Comparison of ENCODE assay signal across 8 cellular contexts in genomic region chr22:17083811-17084540, GRCh38. TPM values are rescaled to one million over a fixed set of nuclear protein-coding genes. Genes with fewer than 3 reads are reported as not detected.
DNase-seq lines count a peak whose midpoint lies in the region; ATAC-seq and TF ChIP-seq lines count a peak whose summit lies in the region.

No MANE protein-coding gene starts in this region.

- peak overlapping the region; percentile 86 to 92 for H3K27ac Mint-ChIP-seq in T-cell

- H3K4me3 Mint-ChIP-seq in T-cell: peak overlapping the region; percentile 93 to 96 (median 93)

- H3K9me3 ChIP-seq in sigmoid colon: no peaks in the 10 kb centered on the region

- H3K27me3 Mint-ChIP-seq in T-cell: no peaks in the 10 kb centered on the region

- CTCF ChIA-PET in T-cell (lab: Charles Lee): no interaction called here

- peaks cover 0 to 28% (median 14%) of the 10 kb centered on the region in 4 donors for H3K4me1 ChIP-seq in sigmoid colon

- no peak for TF ChIP-seq EP300 in sigmoid colon (IDR thresholded peaks at IDR 0.05)

- no peak for TF ChIP-seq CTCF in fibroblast of the aortic adventitia (IDR thresholded peaks at IDR 0.05; ENCODE audit: insufficient read depth, low read length)
- no peak for TF ChIP-seq CTCF in sigmoid colon (IDR thresholded peaks at IDR 0.05)

- ATAC-seq in T-cell (replicated peaks in 1 of 4) (no peak), HG02642 (IDR thresholded peaks at IDR 0.05; ENCODE audit: poor library complexity, unreplicated experiment) (no peak), GM21619 (IDR thresholded peaks at IDR 0.05; ENCODE audit: unreplicated experiment) (no peak), GM18870 (IDR thresholded peaks at IDR 0.05; ENCODE audit: unreplicated experiment) (no peak)

- DNase-seq in H7: no peak
- DNase-seq in T-cell: no peak
- no peak for DNase-seq in fibroblast of the aortic adventitia (ENCODE audit: low read depth)
- no peak for DNase-seq in sigmoid colon
- no peak for DNase-seq in AG08395 (ENCODE audit: low spot score)

- no peaks in the 10 kb centered on the region for H3K36me3 Mint-ChIP-seq in T-cell

- WGBS in sigmoid colon, 2 donors: 88 to 89% methylated on average over 34 of the region's 34 CpGs

- H3K4me1 Mint-ChIP-seq in T-cell: peaks cover 34 to 42% (median 37%) of the 10 kb centered on the region in 3 donors

- H3K27ac ChIP-seq in sigmoid colon: peak overlapping the region; percentile 80 to 92 (median 84)

- no peak for TF ChIP-seq POLR2A in sigmoid colon (IDR thresholded peaks at IDR 0.05)

- no peaks in the 10 kb centered on the region for H3K9me3 Mint-ChIP-seq in T-cell

- H3K4me3 ChIP-seq in H7 (ENCODE audit: insufficient read depth, low read depth, low read length) (peak overlapping the region; percentile 66), fibroblast of the aortic adventitia (ENCODE audit: low read depth, low read length) (peak overlapping the region; percentile 83), sigmoid colon (peak overlapping the region; percentile 45 to 87 (median 68))

- POLR2A ChIA-PET in T-cell (lab: Charles Lee): no interaction called here

- intact Hi-C loops in sigmoid colon (cut with DNase I): loop anchor here (5.0 kb wide), 2 partner anchors 73 to 88 kb away; partner anchors contain the start of gene HDHD5

- H3K36me3 ChIP-seq in H7 (replicated peaks; ENCODE audit: control insufficient read depth, insufficient read depth, low read length): no peaks in the 10 kb centered on the region
- no peaks in the 10 kb centered on the region for H3K36me3 ChIP-seq in sigmoid colon

- H3K27me3 ChIP-seq in H7 (ENCODE audit: control insufficient read depth, insufficient read depth, low read length) (peaks cover 23% of the 10 kb centered on the region), sigmoid colon (peaks cover 0 to 27% (median 0%) of the 10 kb centered on the region in 3 donors)

RNA-seq across cellular contexts. Expression of gene IL17RA, which starts 0.8 kb away (rescaled TPM):
- total RNA-seq in H7 (2014; rRNA removed; shearing (Covaris generic)): 3.6 and 4.3 TPM in 2 replicates
- total RNA-seq in T-cell (10 to 100 TPM; 38.8 to 72.7 (median 61.8) TPM), fibroblast of the aortic adventitia (ENCODE audit: low replicate concordance) (5.2 and 5.3 TPM in 2 replicates), sigmoid colon (1 to 10 TPM; 7.5 to 8.6 (median 8.4) TPM)
- polyA plus RNA-seq in sigmoid colon: 10 to 100 TPM in 1 of 3 donors, 1 to 10 TPM in 2; 1.2 to 10.4 (median 3.9) TPM

RNA-seq across cellular contexts. Expression of gene TMEM121B, which starts 37.2 kb away (rescaled TPM):
- 2.2 and 2.3 TPM in 2 replicates for total RNA-seq in H7 (2014; rRNA removed; shearing (Covaris generic))
- total RNA-seq in T-cell (under 1 TPM in 3 of 5 donors, not detected in 2; 0.13 to 0.19 (median 0.15) TPM), fibroblast of the aortic adventitia (ENCODE audit: low replicate concordance) (0.09 and 0.16 TPM in 2 replicates), sigmoid colon (under 1 TPM in 3 of 4 donors, not detected in 1; 0.36 to 0.54 (median 0.49) TPM)
- polyA plus RNA-seq in sigmoid colon: under 1 TPM in 1 of 3 donors, not detected in 2; 0.17 TPM
